8 cellular contexts compared by ENCODE assay signal in genomic region chr7:139359366-139360209, GRCh38. TPM values are rescaled to one million over a fixed set of nuclear protein-coding genes. Genes with fewer than 3 reads are reported as not detected.
DNase-seq lines count a peak whose midpoint lies in the region; ATAC-seq and TF ChIP-seq lines count a peak whose summit lies in the region.

Gene LUC7L2, plus strand, starts transcription at chr7:139359894. Its CDS starts 368 bp downstream, at chr7:139360262.

- CTCF ChIA-PET in AG04449 (lab: Yijun Ruan, JAX) (no interaction called here), mammary epithelial cell (lab: Charles Lee; ENCODE audit: low non-redundant PET) (no interaction called here)

- H4K20me1 ChIP-seq in mammary epithelial cell (ENCODE audit: insufficient read depth, low read length): no peaks in the 10 kb centered on the region
- H4K20me1 ChIP-seq in smooth muscle cell (ENCODE audit: low read depth): peaks cover 41% of the 10 kb centered on the region

- H3K9me3 ChIP-seq in WERI-Rb-1 (ENCODE audit: severe bottlenecking) (no peaks in the 10 kb centered on the region), mammary epithelial cell (replicated peaks; ENCODE audit: insufficient read depth, low read length) (no peaks in the 10 kb centered on the region), smooth muscle cell (replicated peaks; ENCODE audit: low read depth) (no peaks in the 10 kb centered on the region)

- DNase-seq in AG04449 (ENCODE audit: low read depth, low spot score) (peak; percentile 89), NCI-H2227 (lab: John Stamatoyannopoulos, UW; ENCODE audit: unreplicated experiment) (peak; percentile 100), WERI-Rb-1 (peak; percentile 99), mammary epithelial cell (peak; percentile 98), iPS-NIHi11 (ENCODE audit: low spot score) (peak; percentile 89), smooth muscle cell (lab: John Stamatoyannopoulos, UW; ENCODE audit: unreplicated experiment) (peak; percentile 98)

- dilution Hi-C loops in mammary epithelial cell (cut with HindIII; ENCODE audit: low sequenced_read_pairs): no loop called here

- H3K27ac ChIP-seq in WERI-Rb-1 (peak within 1 kb of the TSS; percentile 99), mammary epithelial cell (ENCODE audit: insufficient read depth, low read depth, low read length) (peak within 1 kb of the TSS; percentile 92), smooth muscle cell (ENCODE audit: low read depth) (peak within 1 kb of the TSS; percentile 97)

- WGBS in mammary epithelial cell (ENCODE audit: low coverage, missing lambda C conversion rate): 2% methylated on average over 19 of the region's 98 CpGs
- under 1% methylated on average over 93 of the region's 98 CpGs for WGBS in smooth muscle cell (ENCODE audit: low lambda C conversion rate)

- H3K9ac ChIP-seq in mammary epithelial cell (ENCODE audit: insufficient read depth, low read length) (peak within 1 kb of the TSS; percentile 98), smooth muscle cell (ENCODE audit: low read depth) (peak within 1 kb of the TSS; percentile 94)

- H3K4me1 ChIP-seq in mammary epithelial cell (ENCODE audit: insufficient read depth, low read length) (peaks cover 16% of the 10 kb centered on the region), smooth muscle cell (ENCODE audit: low read depth) (peaks cover 28% of the 10 kb centered on the region)

- H3K36me3 ChIP-seq in WERI-Rb-1 (peaks cover 28% of the 10 kb centered on the region), mammary epithelial cell (ENCODE audit: insufficient read depth, low read length) (no peaks in the 10 kb centered on the region), smooth muscle cell (ENCODE audit: low read depth) (no peaks in the 10 kb centered on the region)

- in situ Hi-C loops in mammary epithelial cell (cut with MboI; ENCODE audit: low sequenced_read_pairs in 2 of 2): no loop called here

- H3K79me2 ChIP-seq in mammary epithelial cell (ENCODE audit: insufficient read depth, low read length) (peaks cover 58% of the 10 kb centered on the region), smooth muscle cell (ENCODE audit: low read depth) (peaks cover 53% of the 10 kb centered on the region)

- ATAC-seq in GM18873 (IDR thresholded peaks at IDR 0.05; ENCODE audit: low FRiP score, unreplicated experiment) (peak; percentile 61), HG03139 (IDR thresholded peaks at IDR 0.05; ENCODE audit: unreplicated experiment) (peak; percentile 75)

- no TSS peak for BruUV-seq in mammary epithelial cell (replicated peaks; lab: Mats Ljungman, UMichigan)

- H3K4me2 ChIP-seq in mammary epithelial cell (ENCODE audit: insufficient read depth, low read depth, low read length) (peak within 1 kb of the TSS; percentile 98), smooth muscle cell (peak within 1 kb of the TSS; percentile 91)

- H3K27me3 ChIP-seq in WERI-Rb-1 (ENCODE audit: insufficient read depth, low read depth, severe bottlenecking): no peaks in the 10 kb centered on the region
- no peaks in the 10 kb centered on the region for H3K27me3 ChIP-seq in mammary epithelial cell (ENCODE audit: insufficient read depth, low read length)
- no peaks in the 10 kb centered on the region for H3K27me3 ChIP-seq in smooth muscle cell (ENCODE audit: low read depth)

- POLR2A ChIA-PET in AG04449 (lab: Yijun Ruan, JAX): interaction anchor here (0.6 to 1.0 kb wide), 8 partner anchors 9 to 817 kb away, joined by 3 to 6 read pairs (median 4); partner anchors contain the start of gene KDM7A

- H3K4me3 ChIP-seq in AG04449 (ENCODE audit: low read depth, low read length) (peak within 1 kb of the TSS; percentile 100), WERI-Rb-1 (ENCODE audit: low read depth, low read length) (peak within 1 kb of the TSS; percentile 85), mammary epithelial cell (replicated peaks in 1 of 3; ENCODE audit: insufficient read depth in 1 of 3, low read depth in 2 of 3, low read length in 3 of 3) (peak within 1 kb of the TSS; percentile 93 to 100 (median 99)), smooth muscle cell (peak within 1 kb of the TSS; percentile 79)

- no peak for TF ChIP-seq CTCF in AG04449 (IDR thresholded peaks at IDR 0.05; ENCODE audit: insufficient read depth, low read length, missing control alignments)
- peak; percentile 10; the same call in 1 of the 2 replicates for TF ChIP-seq CTCF in WERI-Rb-1 (IDR thresholded peaks at IDR 0.05; ENCODE audit: low read depth, low read length)
- TF ChIP-seq CTCF in mammary epithelial cell (conservative IDR thresholded peaks at IDR 0.05 in 1 of 2, IDR thresholded peaks at IDR 0.05 in 1 of 2; ENCODE audit: extremely low read depth in 1 of 2, insufficient read depth in 1 of 2, low read depth in 1 of 2, low read length in 2 of 2): peak in 1 of 2 donors; percentile 1
- no peak for TF ChIP-seq CTCF in smooth muscle cell (IDR thresholded peaks at IDR 0.05; ENCODE audit: borderline replicate concordance, insufficient read depth, poor library complexity, severe bottlenecking)

- peak within 1 kb of the TSS; percentile 96 for H2AFZ ChIP-seq in mammary epithelial cell (ENCODE audit: low read depth, low read length)
- peak within 1 kb of the TSS; percentile 93 for H2AFZ ChIP-seq in smooth muscle cell (ENCODE audit: low read depth)

- H3F3A ChIP-seq in smooth muscle cell (ENCODE audit: low read depth): peaks cover 11% of the 10 kb centered on the region

- intact Hi-C loops in mammary epithelial cell (cut with micrococcal nuclease): loop anchor here (1.0 to 10.0 kb wide), 3 partner anchors 19 to 815 kb away; partner anchors contain the start of genes KDM7A and UBN2

RNA-seq across cellular contexts. Expression of gene LUC7L2, which starts in this region (rescaled TPM):
- total RNA-seq in mammary epithelial cell (100 to 1,000 TPM in 1 of 2 donors, 10 to 100 TPM in 1; 44.0 to 110 TPM), smooth muscle cell (70.5 and 73.3 TPM in 2 replicates)
- polyA plus RNA-seq in mammary epithelial cell (31.6 TPM), smooth muscle cell (60.0 and 75.6 TPM in 2 replicates)
- 32.4 TPM for polyA minus RNA-seq in mammary epithelial cell

Comparison
In these comparisons a context has a peak if more than half of its experiments do, and no peak if none do; other contexts are left out.
1. Peak in every context shown above with its lines: DNase-seq, ATAC-seq, H3K4me3 ChIP-seq and H3K27ac ChIP-seq.